In genomic region chr7:37508063-37508462, GRCh38 we compare ENCODE assay signal across 2 cellular contexts.
TF ChIP-seq lines count a peak whose summit lies in the region.

No MANE protein-coding gene starts in this region.

TF ChIP-seq in liver, 16 proteins besides CTCF, POLR2A, EP300 and RAD21:
- TF ChIP-seq NR2F2 (IDR thresholded peaks at IDR 0.05), result no peak
- TF ChIP-seq HNF4A (conservative IDR thresholded peaks at IDR 0.05), result peak; percentile 31 to 42

TF ChIP-seq in HepG2, 621 proteins besides CTCF, POLR2A, EP300 and RAD21:
- no peak for TF ChIP-seq SMARCC2 (IDR thresholded peaks at IDR 0.05)
- TF ChIP-seq ZNF549 (CRISPR knock-in tag; IDR thresholded peaks at IDR 0.05), result no peak
- TF ChIP-seq, protein P1, sequence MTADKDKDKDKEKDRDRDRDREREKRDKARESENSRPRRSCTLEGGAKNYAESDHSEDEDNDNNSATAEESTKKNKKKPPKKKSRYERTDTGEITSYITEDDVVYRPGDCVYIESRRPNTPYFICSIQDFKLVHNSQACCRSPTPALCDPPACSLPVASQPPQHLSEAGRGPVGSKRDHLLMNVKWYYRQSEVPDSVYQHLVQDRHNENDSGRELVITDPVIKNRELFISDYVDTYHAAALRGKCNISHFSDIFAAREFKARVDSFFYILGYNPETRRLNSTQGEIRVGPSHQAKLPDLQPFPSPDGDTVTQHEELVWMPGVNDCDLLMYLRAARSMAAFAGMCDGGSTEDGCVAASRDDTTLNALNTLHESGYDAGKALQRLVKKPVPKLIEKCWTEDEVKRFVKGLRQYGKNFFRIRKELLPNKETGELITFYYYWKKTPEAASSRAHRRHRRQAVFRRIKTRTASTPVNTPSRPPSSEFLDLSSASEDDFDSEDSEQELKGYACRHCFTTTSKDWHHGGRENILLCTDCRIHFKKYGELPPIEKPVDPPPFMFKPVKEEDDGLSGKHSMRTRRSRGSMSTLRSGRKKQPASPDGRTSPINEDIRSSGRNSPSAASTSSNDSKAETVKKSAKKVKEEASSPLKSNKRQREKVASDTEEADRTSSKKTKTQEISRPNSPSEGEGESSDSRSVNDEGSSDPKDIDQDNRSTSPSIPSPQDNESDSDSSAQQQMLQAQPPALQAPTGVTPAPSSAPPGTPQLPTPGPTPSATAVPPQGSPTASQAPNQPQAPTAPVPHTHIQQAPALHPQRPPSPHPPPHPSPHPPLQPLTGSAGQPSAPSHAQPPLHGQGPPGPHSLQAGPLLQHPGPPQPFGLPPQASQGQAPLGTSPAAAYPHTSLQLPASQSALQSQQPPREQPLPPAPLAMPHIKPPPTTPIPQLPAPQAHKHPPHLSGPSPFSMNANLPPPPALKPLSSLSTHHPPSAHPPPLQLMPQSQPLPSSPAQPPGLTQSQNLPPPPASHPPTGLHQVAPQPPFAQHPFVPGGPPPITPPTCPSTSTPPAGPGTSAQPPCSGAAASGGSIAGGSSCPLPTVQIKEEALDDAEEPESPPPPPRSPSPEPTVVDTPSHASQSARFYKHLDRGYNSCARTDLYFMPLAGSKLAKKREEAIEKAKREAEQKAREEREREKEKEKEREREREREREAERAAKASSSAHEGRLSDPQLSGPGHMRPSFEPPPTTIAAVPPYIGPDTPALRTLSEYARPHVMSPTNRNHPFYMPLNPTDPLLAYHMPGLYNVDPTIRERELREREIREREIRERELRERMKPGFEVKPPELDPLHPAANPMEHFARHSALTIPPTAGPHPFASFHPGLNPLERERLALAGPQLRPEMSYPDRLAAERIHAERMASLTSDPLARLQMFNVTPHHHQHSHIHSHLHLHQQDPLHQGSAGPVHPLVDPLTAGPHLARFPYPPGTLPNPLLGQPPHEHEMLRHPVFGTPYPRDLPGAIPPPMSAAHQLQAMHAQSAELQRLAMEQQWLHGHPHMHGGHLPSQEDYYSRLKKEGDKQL (CRISPR knock-in tag; IDR thresholded peaks at IDR 0.05; ENCODE audit: low read depth), result no peak
- TF ChIP-seq PRDM4 (CRISPR knock-in tag; IDR thresholded peaks at IDR 0.05; ENCODE audit: borderline replicate concordance), result no peak
- TF ChIP-seq CBX1 (IDR thresholded peaks at IDR 0.05; ENCODE audit: low read depth), result no peak
- TF ChIP-seq HOXA5 (CRISPR knock-in tag; IDR thresholded peaks at IDR 0.05), result no peak
- TF ChIP-seq DNMT3B (CRISPR knock-in tag; conservative IDR thresholded peaks at IDR 0.05), result no peak
TF ChIP-seq in HepG2: peak in this region for 0.
